In the genomic region with DNA sequence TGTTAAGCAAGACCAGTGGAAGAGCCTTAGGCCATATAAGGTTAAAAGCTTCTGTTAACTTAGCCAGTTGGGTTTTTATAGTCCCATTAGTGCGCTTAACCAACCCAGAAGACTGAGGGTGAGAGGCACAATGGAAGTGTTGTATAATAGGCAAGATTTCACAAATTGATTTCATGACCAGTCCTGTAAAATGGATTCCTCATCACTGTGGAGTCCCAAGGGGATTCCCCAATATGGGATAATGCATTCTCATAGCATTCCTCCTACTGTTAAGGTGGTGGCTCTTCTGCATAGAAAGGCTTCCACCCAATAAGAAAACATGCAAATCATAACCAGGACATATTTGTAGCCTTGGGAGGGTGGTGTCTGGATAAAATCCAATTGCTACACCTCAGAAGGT, we compare ENCODE assay signal across 1 cellular context.
TF ChIP-seq lines count a peak whose summit lies in the region.

No MANE protein-coding gene starts in this region.

TF ChIP-seq in A549, 52 proteins besides CTCF, POLR2A, EP300 and RAD21 (continued from another document):
- no peak for TF ChIP-seq FOXS1 (CRISPR knock-in tag; IDR thresholded peaks at IDR 0.05)
- TF ChIP-seq, protein P1, sequence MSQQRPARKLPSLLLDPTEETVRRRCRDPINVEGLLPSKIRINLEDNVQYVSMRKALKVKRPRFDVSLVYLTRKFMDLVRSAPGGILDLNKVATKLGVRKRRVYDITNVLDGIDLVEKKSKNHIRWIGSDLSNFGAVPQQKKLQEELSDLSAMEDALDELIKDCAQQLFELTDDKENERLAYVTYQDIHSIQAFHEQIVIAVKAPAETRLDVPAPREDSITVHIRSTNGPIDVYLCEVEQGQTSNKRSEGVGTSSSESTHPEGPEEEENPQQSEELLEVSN (IDR thresholded peaks at IDR 0.05; ENCODE audit: borderline replicate concordance, low read depth): no peak
